21 cellular contexts compared by ENCODE assay signal in genomic region chr1:156226782-156227181, GRCh38. TPM values are rescaled to one million over a fixed set of nuclear protein-coding genes. Genes with fewer than 3 reads are reported as not detected.
A peak's percentile ranks its signal among the peaks of the same experiment; 100 is the strongest.
DNase-seq lines count a peak whose midpoint lies in the region; ATAC-seq, FAIRE-seq and TF ChIP-seq lines count a peak whose summit lies in the region.
"Had no signal": no experiment of that assay in that cellular context is flagged by ENCODE, and none has a peak within 500 bp of the region (broad histone marks: within the 10 kb centered on the region; RNA-seq: fewer than 3 reads in every experiment).

No MANE protein-coding gene starts in this region.

- peak overlapping the region in 6 of 11 experiments; percentile 1 to 45 (median 18); a peak in 1 of 22 replicates for H3K27ac ChIP-seq in BLaER1 treated with 17β-estradiol and CSF1 and Interleukin-3, amounts not matched to agents 10 nM and 100 nM
- H3K27ac ChIP-seq: heart right ventricle, RWPE1, tibial nerve had no signal

- H3K27me3 ChIP-seq in BLaER1 treated with 17β-estradiol and CSF1 and Interleukin-3, amounts not matched to agents 10 nM and 100 nM = no peaks in the 10 kb centered on the region
- H3K27me3 ChIP-seq: heart right ventricle, tibial nerve had no signal

- H3K4me3 ChIP-seq in BLaER1 treated with 17β-estradiol and CSF1 and Interleukin-3, amounts not matched to agents 10 nM and 100 nM = no peak overlapping the region
- H3K4me3 ChIP-seq: HAP-1, heart right ventricle, tibial nerve had no signal

- no peak for FAIRE-seq in GM12891 (lab: Jason Lieb, UNC)

- no peak for DNase-seq in GM12891 (ENCODE audit: insufficient read length, low spot score)
- DNase-seq in activated T-helper 1 cell treated with anti-CD3 and anti-CD28 coated beads, Interleukin-12 subunit alpha, Interleukin-12 subunit beta, Interleukin-2, Interleukin-4 antibody, amounts not matched to agents 30 ng/mL and 10 ng/mL and 1 ng/mL, durations not matched to agents 14 hours and 24 hours and 36 hours (ENCODE audit: low spot score) = no peak
- DNase-seq in sciatic nerve (ENCODE audit: low spot score) = no peak
- no peak for DNase-seq in cortex of kidney (lab: John Stamatoyannopoulos, UW)
- DNase-seq: activated CD8-positive, alpha-beta memory T cell treated with anti-CD3 and anti-CD28 coated beads, Interleukin-2, amount 50 U/mL, for 48 hours; Caco-2; central memory CD4-positive, alpha-beta T cell; effector memory CD4-positive, alpha-beta T cell; heart right ventricle; naive B cell; NCI-H1417; stimulated activated CD4-positive, alpha-beta T cell treated with anti-CD3 and anti-CD28 coated beads, Interleukin-4, amount 100 ng/mL, for 4 hours; stimulated activated CD8-positive, alpha-beta memory T cell treated with anti-CD3 and anti-CD28 coated beads, Interleukin-4, amount 100 ng/mL, for 48 hours had no signal

- ATAC-seq in HG03064 (IDR thresholded peaks at IDR 0.05; ENCODE audit: low read depth, unreplicated experiment) = peak; percentile 18
- no peak for ATAC-seq in GM19467 (IDR thresholded peaks at IDR 0.05; ENCODE audit: unreplicated experiment)
- no peak for ATAC-seq in GM21576 (IDR thresholded peaks at IDR 0.05; ENCODE audit: unreplicated experiment)
- ATAC-seq in sciatic nerve = no peak
- ATAC-seq: WTC11 had no signal

- H3K9me3 Mint-ChIP-seq in activated T-helper 1 cell treated with anti-CD3 and anti-CD28 coated beads, Interleukin-12 subunit alpha, Interleukin-12 subunit beta, Interleukin-2, Interleukin-4 antibody, amounts not matched to agents 30 ng/mL and 10 ng/mL and 1 ng/mL, durations not matched to agents 14 hours and 24 hours and 36 hours = no peaks in the 10 kb centered on the region
- H3K9me3 Mint-ChIP-seq: naive B cell, WTC11 had no signal

- H3K4me3 Mint-ChIP-seq in activated T-helper 1 cell treated with anti-CD3 and anti-CD28 coated beads, Interleukin-12 subunit alpha, Interleukin-12 subunit beta, Interleukin-2, Interleukin-4 antibody, amounts not matched to agents 30 ng/mL and 10 ng/mL and 1 ng/mL, durations not matched to agents 14 hours and 24 hours and 36 hours = no peak overlapping the region
- H3K4me3 Mint-ChIP-seq: naive B cell, WTC11 had no signal

- H3K4me1 ChIP-seq in BLaER1 treated with 17β-estradiol and CSF1 and Interleukin-3, amounts not matched to agents 10 nM and 100 nM = peaks cover 16 to 41% (median 19%) of the 10 kb centered on the region in 10 experiments
- H3K4me1 ChIP-seq: HAP-1 had no signal

- H4K20me1 ChIP-seq in BLaER1 treated with 17β-estradiol and CSF1 and Interleukin-3, amounts not matched to agents 10 nM and 100 nM = peaks cover 0 to 23% (median 0%) of the 10 kb centered on the region in 11 experiments; a peak in 5 of 22 replicates

- H3K9ac ChIP-seq in BLaER1 treated with 17β-estradiol and CSF1 and Interleukin-3, amounts not matched to agents 10 nM and 100 nM = peak overlapping the region in 4 of 11 experiments; percentile 22 to 61 (median 47); a peak in 4 of 22 replicates

- peaks cover 44 to 87% (median 66%) of the 10 kb centered on the region in 11 experiments for H3K36me3 ChIP-seq in BLaER1 treated with 17β-estradiol and CSF1 and Interleukin-3, amounts not matched to agents 10 nM and 100 nM

- no peaks in the 10 kb centered on the region for H3K9me3 ChIP-seq in BLaER1 treated with 17β-estradiol and CSF1 and Interleukin-3, amounts not matched to agents 10 nM and 100 nM (replicated peaks in 1 of 11)
- H3K9me3 ChIP-seq: Caco-2, HAP-1, heart right ventricle, tibial nerve had no signal

- no peaks in the 10 kb centered on the region for H3K27me3 Mint-ChIP-seq in activated T-helper 1 cell treated with anti-CD3 and anti-CD28 coated beads, Interleukin-12 subunit alpha, Interleukin-12 subunit beta, Interleukin-2, Interleukin-4 antibody, amounts not matched to agents 30 ng/mL and 10 ng/mL and 1 ng/mL, durations not matched to agents 14 hours and 24 hours and 36 hours (ENCODE audit: insufficient read depth)
- H3K27me3 Mint-ChIP-seq: naive B cell had no signal

- peak overlapping the region in 5 of 11 experiments; percentile 20 to 63 (median 51); a peak in 4 of 22 replicates for H3K4me2 ChIP-seq in BLaER1 treated with 17β-estradiol and CSF1 and Interleukin-3, amounts not matched to agents 10 nM and 100 nM

- intact Hi-C loops in activated T-helper 1 cell treated with anti-CD3 and anti-CD28 coated beads, Interleukin-12 subunit alpha, Interleukin-12 subunit beta, Interleukin-2, Interleukin-4 antibody, amounts not matched to agents 30 ng/mL and 10 ng/mL and 1 ng/mL, durations not matched to agents 14 hours and 24 hours and 36 hours (cut with micrococcal nuclease) = loop anchor here (1.0 to 10.0 kb wide), 3 partner anchors 8 to 252 kb away; partner anchors contain the start of genes ARHGEF2 and SMG5
- intact Hi-C loops in sciatic nerve (cut with DNase I) = no loop called here

- H3K27ac Mint-ChIP-seq in activated T-helper 1 cell treated with anti-CD3 and anti-CD28 coated beads, Interleukin-12 subunit alpha, Interleukin-12 subunit beta, Interleukin-2, Interleukin-4 antibody, amounts not matched to agents 30 ng/mL and 10 ng/mL and 1 ng/mL, durations not matched to agents 14 hours and 24 hours and 36 hours = peak overlapping the region; percentile 79
- H3K27ac Mint-ChIP-seq: WTC11 had no signal

- peaks cover 46% of the 10 kb centered on the region for H3K36me3 Mint-ChIP-seq in activated T-helper 1 cell treated with anti-CD3 and anti-CD28 coated beads, Interleukin-12 subunit alpha, Interleukin-12 subunit beta, Interleukin-2, Interleukin-4 antibody, amounts not matched to agents 30 ng/mL and 10 ng/mL and 1 ng/mL, durations not matched to agents 14 hours and 24 hours and 36 hours (ENCODE audit: low read depth)

- TF ChIP-seq POLR2A in GM12891 (IDR thresholded peaks at IDR 0.05; ENCODE audit: low read depth, low read length) = no peak

- peaks cover 45% of the 10 kb centered on the region for H3K4me1 Mint-ChIP-seq in activated T-helper 1 cell treated with anti-CD3 and anti-CD28 coated beads, Interleukin-12 subunit alpha, Interleukin-12 subunit beta, Interleukin-2, Interleukin-4 antibody, amounts not matched to agents 30 ng/mL and 10 ng/mL and 1 ng/mL, durations not matched to agents 14 hours and 24 hours and 36 hours (ENCODE audit: low read depth)

TF ChIP-seq in GM12891, 5 proteins besides CTCF, POLR2A, EP300 and RAD21:
- TF ChIP-seq TAF1 (IDR thresholded peaks at IDR 0.05; ENCODE audit: low read depth, low read length) (no peak), POU2F2 (IDR thresholded peaks at IDR 0.05; ENCODE audit: low read depth, low read length) (0 out of 2 replicates have a peak, but pooled peaks have one; percentile 18)
TF ChIP-seq in GM12891: peak in this region for 1.

RNA-seq across cellular contexts. Expression of gene PMF1, which starts 14.0 kb away (rescaled TPM):
- polyA plus RNA-seq in GM12891 (2012; ENCODE audit: low read depth, missing spikeins) = 49.7 TPM
- 105 and 111 TPM in 2 replicates for total RNA-seq in activated T-helper 1 cell treated with anti-CD3 and anti-CD28 coated beads, Interleukin-12 subunit alpha, Interleukin-12 subunit beta, Interleukin-2, Interleukin-4 antibody, amounts not matched to agents 30 ng/mL and 10 ng/mL and 1 ng/mL, durations not matched to agents 14 hours and 24 hours and 36 hours
- 37.4 TPM for total RNA-seq in sciatic nerve

RNA-seq across cellular contexts. Expression of gene BGLAP, which starts 15.2 kb away (rescaled TPM):
- polyA plus RNA-seq in GM12891 (2012; ENCODE audit: low read depth, missing spikeins) = 0.39 TPM
- total RNA-seq in activated T-helper 1 cell treated with anti-CD3 and anti-CD28 coated beads, Interleukin-12 subunit alpha, Interleukin-12 subunit beta, Interleukin-2, Interleukin-4 antibody, amounts not matched to agents 30 ng/mL and 10 ng/mL and 1 ng/mL, durations not matched to agents 14 hours and 24 hours and 36 hours = 1.8 and 2.5 TPM in 2 replicates
- total RNA-seq in sciatic nerve = 5.1 TPM

RNA-seq across cellular contexts. Expression of gene PAQR6, which starts 21.1 kb away (rescaled TPM):
- polyA plus RNA-seq in GM12891 (2012; ENCODE audit: low read depth, missing spikeins) = 3.2 TPM
- total RNA-seq in activated T-helper 1 cell treated with anti-CD3 and anti-CD28 coated beads, Interleukin-12 subunit alpha, Interleukin-12 subunit beta, Interleukin-2, Interleukin-4 antibody, amounts not matched to agents 30 ng/mL and 10 ng/mL and 1 ng/mL, durations not matched to agents 14 hours and 24 hours and 36 hours = 5.0 and 5.2 TPM in 2 replicates
- total RNA-seq in sciatic nerve = 48.9 TPM

RNA-seq across cellular contexts. Expression of gene SLC25A44, which starts 32.9 kb away (rescaled TPM):
- 14.1 TPM for polyA plus RNA-seq in GM12891 (2012; ENCODE audit: low read depth, missing spikeins)
- total RNA-seq in activated T-helper 1 cell treated with anti-CD3 and anti-CD28 coated beads, Interleukin-12 subunit alpha, Interleukin-12 subunit beta, Interleukin-2, Interleukin-4 antibody, amounts not matched to agents 30 ng/mL and 10 ng/mL and 1 ng/mL, durations not matched to agents 14 hours and 24 hours and 36 hours = 67.6 and 79.3 TPM in 2 replicates
- total RNA-seq in sciatic nerve = 16.3 TPM

RNA-seq across cellular contexts. Expression of gene SMG5, which starts 55.8 kb away (rescaled TPM):
- polyA plus RNA-seq in GM12891 (2012; ENCODE audit: low read depth, missing spikeins) = 30.6 TPM
- total RNA-seq in activated T-helper 1 cell treated with anti-CD3 and anti-CD28 coated beads, Interleukin-12 subunit alpha, Interleukin-12 subunit beta, Interleukin-2, Interleukin-4 antibody, amounts not matched to agents 30 ng/mL and 10 ng/mL and 1 ng/mL, durations not matched to agents 14 hours and 24 hours and 36 hours = 95.6 TPM in 2 replicates
- 64.0 TPM for total RNA-seq in sciatic nerve
